ENCODE assay signal across 18 cellular contexts in genomic region chr1:182739545-182739944, GRCh38. TPM values are rescaled to one million over a fixed set of nuclear protein-coding genes. Genes with fewer than 3 reads are reported as not detected.
A peak's percentile ranks its signal among the peaks of the same experiment; 100 is the strongest.
DNase-seq lines count a peak whose midpoint lies in the region; ATAC-seq and TF ChIP-seq lines count a peak whose summit lies in the region.
"Had no signal": no experiment of that assay in that cellular context is flagged by ENCODE, and none has a peak within 500 bp of the region (broad histone marks: within the 10 kb centered on the region; RNA-seq: fewer than 3 reads in every experiment).

No MANE protein-coding gene starts in this region.

- H3K36me3 Mint-ChIP-seq in natural killer cell treated with Interleukin-12 subunit alpha and Interleukin-12 subunit beta and Interleukin-15 and Interleukin-18, amount 100 ng/mL, for 72 hours = no peaks in the 10 kb centered on the region
- no peaks in the 10 kb centered on the region for H3K36me3 Mint-ChIP-seq in activated naive CD4-positive, alpha-beta T cell treated with anti-CD3 and anti-CD28 coated beads, Interleukin-2, amount 50 U/mL, for 72 hours

- peaks cover 6 to 8% of the 10 kb centered on the region in 2 donors for H3K4me1 Mint-ChIP-seq in natural killer cell treated with Interleukin-12 subunit alpha and Interleukin-12 subunit beta and Interleukin-15 and Interleukin-18, amount 100 ng/mL, for 72 hours (ENCODE audit: low read depth in 2 of 2)

- no peaks in the 10 kb centered on the region for H3K4me1 ChIP-seq in HAP-1
- H3K4me1 ChIP-seq: uterus had no signal

- no peak for TF ChIP-seq CTCF in GM10248 (IDR thresholded peaks at IDR 0.05; ENCODE audit: control extremely low read depth, extremely low read depth, low read depth, missing control alignments)

- peak; percentile 83 for ATAC-seq in HG02885 (IDR thresholded peaks at IDR 0.05; ENCODE audit: poor library complexity, unreplicated experiment)
- ATAC-seq in natural killer cell treated with Interleukin-12 subunit alpha and Interleukin-12 subunit beta and Interleukin-15 and Interleukin-18, amount 100 ng/mL, for 72 hours = peak; percentile 41 to 61
- no peak for ATAC-seq in activated naive CD4-positive, alpha-beta T cell treated with anti-CD3 and anti-CD28 coated beads, Interleukin-2, amount 50 U/mL, for 72 hours
- ATAC-seq: activated CD4-positive, CD25-positive, alpha-beta regulatory T cell treated with anti-CD3 and anti-CD28 coated beads, Interleukin-2, amount 50 U/mL, for 24 hours; Panc1 had no signal

- CTCF ChIA-PET in GM10248 (lab: Yijun Ruan, JAX) = interaction anchor here (1.0 to 1.5 kb wide), 5 partner anchors 12 to 159 kb away, joined by 3 to 5 read pairs (median 3); no protein-coding TSS in a partner anchor

- peak overlapping the region in 1 of 2 donors; percentile 20 for H3K27ac Mint-ChIP-seq in natural killer cell treated with Interleukin-12 subunit alpha and Interleukin-12 subunit beta and Interleukin-15 and Interleukin-18, amount 100 ng/mL, for 72 hours
- H3K27ac Mint-ChIP-seq in activated naive CD4-positive, alpha-beta T cell treated with anti-CD3 and anti-CD28 coated beads, Interleukin-2, amount 50 U/mL, for 72 hours = no peak overlapping the region
- H3K27ac Mint-ChIP-seq: dendritic cell treated with granulocyte-macrophage colony-stimulating factor and Interleukin-4, amounts not matched to agents 40 ng/mL and 50 ng/mL, for 4 days had no signal

- no peak overlapping the region for H3K4me3 ChIP-seq in HAP-1
- H3K4me3 ChIP-seq: GM23248, uterus had no signal

- H3K9me3 ChIP-seq in HAP-1 = no peaks in the 10 kb centered on the region
- H3K9me3 ChIP-seq: uterus had no signal

- no peaks in the 10 kb centered on the region for H3K9me3 Mint-ChIP-seq in natural killer cell treated with Interleukin-12 subunit alpha and Interleukin-12 subunit beta and Interleukin-15 and Interleukin-18, amount 100 ng/mL, for 72 hours
- H3K9me3 Mint-ChIP-seq in activated naive CD4-positive, alpha-beta T cell treated with anti-CD3 and anti-CD28 coated beads, Interleukin-2, amount 50 U/mL, for 72 hours = no peaks in the 10 kb centered on the region
- H3K9me3 Mint-ChIP-seq: dendritic cell treated with granulocyte-macrophage colony-stimulating factor and Interleukin-4, amounts not matched to agents 40 ng/mL and 50 ng/mL, for 4 days had no signal

- POLR2A ChIA-PET in GM10248 (lab: Yijun Ruan, JAX) = no interaction called here

- peaks cover 2% of the 10 kb centered on the region; the same call in 1 of the 2 replicates for H3K27me3 ChIP-seq in HAP-1 (ENCODE audit: low read depth)
- H3K27me3 ChIP-seq: uterus had no signal

- no peak overlapping the region for H3K4me3 Mint-ChIP-seq in natural killer cell treated with Interleukin-12 subunit alpha and Interleukin-12 subunit beta and Interleukin-15 and Interleukin-18, amount 100 ng/mL, for 72 hours
- H3K4me3 Mint-ChIP-seq: dendritic cell treated with granulocyte-macrophage colony-stimulating factor and Interleukin-4, amounts not matched to agents 40 ng/mL and 50 ng/mL, for 4 days had no signal

- H3K36me3 ChIP-seq in HAP-1 (replicated peaks) = no peaks in the 10 kb centered on the region
- H3K36me3 ChIP-seq: uterus had no signal

- H3K27me3 Mint-ChIP-seq in natural killer cell treated with Interleukin-12 subunit alpha and Interleukin-12 subunit beta and Interleukin-15 and Interleukin-18, amount 100 ng/mL, for 72 hours = peaks cover 0 to 2% of the 10 kb centered on the region in 2 donors

- in situ Hi-C loops in HAP-1 (cut with MboI; ENCODE audit: low sequenced_read_pairs) = no loop called here

- DNase-seq in GM10248 (ENCODE audit: extremely low spot score) (peak; percentile 41), SK-N-DZ (ENCODE audit: low spot score) (peak; percentile 23), HAP-1 (ENCODE audit: low spot score in 2 of 2) (no peak), Ammon's horn (ENCODE audit: low spot score) (no peak), HK-2 (ENCODE audit: unreplicated experiment) (no peak)
- no peak for DNase-seq in natural killer cell treated with Interleukin-12 subunit alpha and Interleukin-12 subunit beta and Interleukin-15 and Interleukin-18, amount 100 ng/mL, for 72 hours (ENCODE audit: low spot score)
- DNase-seq in activated naive CD4-positive, alpha-beta T cell treated with anti-CD3 and anti-CD28 coated beads, Interleukin-2, amount 50 U/mL, for 72 hours (ENCODE audit: low spot score in 2 of 2) = no peak
- DNase-seq: activated T-cell treated with anti-CD3 and anti-CD28 coated beads, Interleukin-2, amount 50 U/mL, for 1 hour; GM23248; stimulated activated CD4-positive, alpha-beta T cell treated with anti-CD3 and anti-CD28 coated beads, Interleukin-2, amount 100 ng/mL, for 48 hours; T-helper 1 cell; uterus had no signal

RNA-seq across cellular contexts. Expression of gene NPL, which starts 50.0 kb away (rescaled TPM):
- polyA plus RNA-seq in SK-N-DZ (2014; cell fraction: cytosol; rRNA removed) = 1.1 and 1.6 TPM in 2 replicates
- 2.9 and 4.4 TPM in 2 replicates for polyA plus RNA-seq in SK-N-DZ (2014; cell fraction: nucleus; rRNA removed)
- 1 to 10 TPM; 3.4 to 5.3 TPM for total RNA-seq in natural killer cell treated with Interleukin-12 subunit alpha and Interleukin-12 subunit beta and Interleukin-15 and Interleukin-18, amount 100 ng/mL, for 72 hours
- total RNA-seq in activated naive CD4-positive, alpha-beta T cell treated with anti-CD3 and anti-CD28 coated beads, Interleukin-2, amount 50 U/mL, for 72 hours = 1 to 10 TPM; 1.2 to 3.4 TPM

RNA-seq across cellular contexts. Expression of gene RGS8, which starts 55.2 kb away (rescaled TPM):
- not detected in 2 replicates for polyA plus RNA-seq in SK-N-DZ (2014; cell fraction: cytosol; rRNA removed)
- not detected in 2 replicates for polyA plus RNA-seq in SK-N-DZ (2014; cell fraction: nucleus; rRNA removed)
- total RNA-seq in natural killer cell treated with Interleukin-12 subunit alpha and Interleukin-12 subunit beta and Interleukin-15 and Interleukin-18, amount 100 ng/mL, for 72 hours = not detected
- total RNA-seq in activated naive CD4-positive, alpha-beta T cell treated with anti-CD3 and anti-CD28 coated beads, Interleukin-2, amount 50 U/mL, for 72 hours = not detected
- total RNA-seq: GM23248, mesenteric fat pad, renal cortical epithelial cell, uterus had no signal
- polyA plus RNA-seq: GM23248 had no signal

Comparison
In these comparisons a context has a peak if more than half of its experiments do, and no peak if none do; other contexts are left out.
1. DNase-seq: peak in GM10248 (single experiment) and SK-N-DZ (single experiment); none in natural killer cell treated with Interleukin-12 subunit alpha and Interleukin-12 subunit beta and Interleukin-15 and Interleukin-18, amount 100 ng/mL, for 72 hours (single experiment), activated naive CD4-positive, alpha-beta T cell treated with anti-CD3 and anti-CD28 coated beads, Interleukin-2, amount 50 U/mL, for 72 hours (0 of 2), HAP-1 (0 of 2), Ammon's horn (single experiment) and HK-2 (single experiment).
2. ATAC-seq: peak in HG02885 (single experiment) and natural killer cell treated with Interleukin-12 subunit alpha and Interleukin-12 subunit beta and Interleukin-15 and Interleukin-18, amount 100 ng/mL, for 72 hours (2 of 2); none in activated naive CD4-positive, alpha-beta T cell treated with anti-CD3 and anti-CD28 coated beads, Interleukin-2, amount 50 U/mL, for 72 hours (0 of 2).